ENCODE assay signal across 8 cellular contexts in the genomic region with DNA sequence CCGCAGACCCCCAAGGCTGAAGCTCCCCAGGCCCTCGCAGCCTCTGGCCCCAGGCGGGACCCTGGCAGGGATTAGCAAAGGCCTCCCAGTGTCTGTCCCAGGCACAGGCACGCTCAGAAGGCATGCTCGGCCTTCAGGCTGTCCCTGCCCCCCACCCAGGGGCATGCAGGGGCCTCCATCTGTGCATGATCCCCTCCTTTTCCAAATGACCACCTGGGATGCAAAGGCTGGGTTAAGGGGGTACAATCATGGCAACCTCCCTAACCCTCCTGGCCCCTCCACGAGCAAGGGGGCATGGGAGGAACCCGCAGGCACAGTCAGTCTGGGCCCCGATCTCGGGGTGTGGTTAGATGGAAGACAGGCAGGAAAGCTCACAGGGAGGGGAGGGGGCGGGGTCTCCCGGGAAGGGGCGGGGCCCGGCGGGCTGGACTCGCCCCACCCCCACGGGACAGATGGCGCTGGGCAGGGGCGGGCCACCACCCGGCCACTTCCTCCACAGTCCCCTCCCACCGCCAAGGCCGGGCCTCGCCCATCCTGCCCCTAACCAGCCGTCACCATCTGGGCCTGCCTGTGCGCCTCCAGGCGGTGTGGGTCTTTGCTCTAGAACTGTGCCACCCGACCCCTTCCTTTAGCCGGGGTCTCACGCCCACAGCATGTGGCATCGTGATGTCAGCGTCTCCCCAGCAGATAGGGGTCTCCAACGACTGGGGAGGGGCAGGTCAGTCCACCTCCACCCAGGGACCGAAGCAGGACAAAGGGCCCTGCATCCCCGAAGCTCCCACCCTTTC. TPM values are rescaled to one million over a fixed set of nuclear protein-coding genes. Genes with fewer than 3 reads are reported as not detected.
DNase-seq lines count a peak whose midpoint lies in the region; ATAC-seq and TF ChIP-seq lines count a peak whose summit lies in the region.

No MANE protein-coding gene starts in this region.

- no peak overlapping the region for H3K4me3 ChIP-seq in HEK293 (ENCODE audit: low read depth, low read length)

- peak overlapping the region; percentile 46; the same call in 1 of the 2 replicates for H3K27ac ChIP-seq in HEK293 (ENCODE audit: extremely low read depth, low read depth, low read length)

- H3K4me1 Mint-ChIP-seq in activated CD4-positive, alpha-beta T cell treated with anti-CD3 and anti-CD28 coated beads, Interleukin-2, amount 10 ng/mL, durations not matched to agents 7 days and 5 days = peaks cover 66% of the 10 kb centered on the region

- DNase-seq in ELF-1 (ENCODE audit: low read depth, low spot score) (peak; percentile 88), NCI-H524 treated with DMSO at 0.1 percent for 48 hours (lab: John Stamatoyannopoulos, UW) (peak; percentile 74), dermis microvascular lymphatic vessel endothelial cell (ENCODE audit: low read depth in 2 of 2) (peak; percentile 69 to 88), lung microvascular endothelial cell (ENCODE audit: low read depth in 2 of 2) (peak; percentile 92 to 93)
- DNase-seq in activated CD4-positive, alpha-beta T cell treated with anti-CD3 and anti-CD28 coated beads, Interleukin-2, amount 10 ng/mL, durations not matched to agents 7 days and 5 days = peak; percentile 94
- DNase-seq in stimulated activated CD8-positive, alpha-beta memory T cell treated with anti-CD3 and anti-CD28 coated beads, Interleukin-12 subunit alpha, Interleukin-12 subunit beta, amount 100 ng/mL, for 4 hours (ENCODE audit: low read depth) = peak; percentile 55

- H3K4me1 ChIP-seq in HEK293 (ENCODE audit: control insufficient read depth, insufficient read depth, low read length) = peaks cover 15% of the 10 kb centered on the region

- no peak for TF ChIP-seq CTCF in HEK293 (tag by site-specific recombination; IDR thresholded peaks at IDR 0.05)

- no peaks in the 10 kb centered on the region for H3K36me3 ChIP-seq in HEK293 (ENCODE audit: control insufficient read depth in 2 of 2, insufficient read depth in 1 of 2, low read length in 2 of 2)

- H3K9me3 ChIP-seq in HEK293 (ENCODE audit: control insufficient read depth, insufficient read depth, low read depth, low read length) = no peaks in the 10 kb centered on the region

- H3K27ac Mint-ChIP-seq in activated CD4-positive, alpha-beta T cell treated with anti-CD3 and anti-CD28 coated beads, Interleukin-2, amount 10 ng/mL, durations not matched to agents 7 days and 5 days = peak overlapping the region; percentile 96

- CTCF ChIA-PET in HEK293 (lab: Yijun Ruan, JAX) = interaction anchor here (1.3 to 3.3 kb wide), 2 partner anchors 9 to 17 kb away, joined by 4 to 13 read pairs; no protein-coding TSS in a partner anchor
- CTCF ChIA-PET in activated CD4-positive, alpha-beta T cell treated with anti-CD3 and anti-CD28 coated beads, Interleukin-2, amount 10 ng/mL, durations not matched to agents 7 days and 5 days (lab: Charles Lee) = interaction anchor here (1.4 kb wide), 1 partner anchor 30 kb away, joined by 4 read pairs; the partner anchor contains the start of gene ABHD17A

- H3K27me3 Mint-ChIP-seq in activated CD4-positive, alpha-beta T cell treated with anti-CD3 and anti-CD28 coated beads, Interleukin-2, amount 10 ng/mL, durations not matched to agents 7 days and 5 days = no peaks in the 10 kb centered on the region

- H3K9me3 Mint-ChIP-seq in activated CD4-positive, alpha-beta T cell treated with anti-CD3 and anti-CD28 coated beads, Interleukin-2, amount 10 ng/mL, durations not matched to agents 7 days and 5 days = no peaks in the 10 kb centered on the region

- POLR2A ChIA-PET in HEK293 (lab: Yijun Ruan, JAX) = interaction anchor here (0.6 kb wide), 2 partner anchors 13 to 21 kb away, joined by 3 to 5 read pairs; no protein-coding TSS in a partner anchor
- POLR2A ChIA-PET in activated CD4-positive, alpha-beta T cell treated with anti-CD3 and anti-CD28 coated beads, Interleukin-2, amount 10 ng/mL, durations not matched to agents 7 days and 5 days (lab: Charles Lee) = no interaction called here

- peaks cover 8% of the 10 kb centered on the region for H3K36me3 Mint-ChIP-seq in activated CD4-positive, alpha-beta T cell treated with anti-CD3 and anti-CD28 coated beads, Interleukin-2, amount 10 ng/mL, durations not matched to agents 7 days and 5 days (ENCODE audit: low read depth)

- H3K4me3 Mint-ChIP-seq in activated CD4-positive, alpha-beta T cell treated with anti-CD3 and anti-CD28 coated beads, Interleukin-2, amount 10 ng/mL, durations not matched to agents 7 days and 5 days = peak overlapping the region; percentile 79

- no peak for ATAC-seq in GM19395 (IDR thresholded peaks at IDR 0.05; ENCODE audit: unreplicated experiment)

TF ChIP-seq in HEK293, 187 proteins besides CTCF, POLR2A, EP300 and RAD21 (continues in another document):
- TF ChIP-seq, protein P1, sequence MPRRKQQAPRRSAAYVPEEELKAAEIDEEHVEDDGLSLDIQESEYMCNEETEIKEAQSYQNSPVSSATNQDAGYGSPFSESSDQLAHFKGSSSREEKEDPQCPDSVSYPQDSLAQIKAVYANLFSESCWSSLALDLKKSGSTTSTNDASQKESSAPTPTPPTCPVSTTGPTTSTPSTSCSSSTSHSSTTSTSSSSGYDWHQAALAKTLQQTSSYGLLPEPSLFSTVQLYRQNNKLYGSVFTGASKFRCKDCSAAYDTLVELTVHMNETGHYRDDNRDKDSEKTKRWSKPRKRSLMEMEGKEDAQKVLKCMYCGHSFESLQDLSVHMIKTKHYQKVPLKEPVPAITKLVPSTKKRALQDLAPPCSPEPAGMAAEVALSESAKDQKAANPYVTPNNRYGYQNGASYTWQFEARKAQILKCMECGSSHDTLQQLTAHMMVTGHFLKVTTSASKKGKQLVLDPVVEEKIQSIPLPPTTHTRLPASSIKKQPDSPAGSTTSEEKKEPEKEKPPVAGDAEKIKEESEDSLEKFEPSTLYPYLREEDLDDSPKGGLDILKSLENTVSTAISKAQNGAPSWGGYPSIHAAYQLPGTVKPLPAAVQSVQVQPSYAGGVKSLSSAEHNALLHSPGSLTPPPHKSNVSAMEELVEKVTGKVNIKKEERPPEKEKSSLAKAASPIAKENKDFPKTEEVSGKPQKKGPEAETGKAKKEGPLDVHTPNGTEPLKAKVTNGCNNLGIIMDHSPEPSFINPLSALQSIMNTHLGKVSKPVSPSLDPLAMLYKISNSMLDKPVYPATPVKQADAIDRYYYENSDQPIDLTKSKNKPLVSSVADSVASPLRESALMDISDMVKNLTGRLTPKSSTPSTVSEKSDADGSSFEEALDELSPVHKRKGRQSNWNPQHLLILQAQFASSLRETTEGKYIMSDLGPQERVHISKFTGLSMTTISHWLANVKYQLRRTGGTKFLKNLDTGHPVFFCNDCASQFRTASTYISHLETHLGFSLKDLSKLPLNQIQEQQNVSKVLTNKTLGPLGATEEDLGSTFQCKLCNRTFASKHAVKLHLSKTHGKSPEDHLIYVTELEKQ (tag by site-specific recombination; IDR thresholded peaks at IDR 0.05; ENCODE audit: borderline replicate concordance) = no peak
- TF ChIP-seq ZBTB48 (tag by site-specific recombination; IDR thresholded peaks at IDR 0.05) (peak; percentile 58; the same call in 1 of the 2 replicates), ZBTB1 (tag by site-specific recombination; IDR thresholded peaks at IDR 0.05) (no peak), ZNF776 (tag by site-specific recombination; IDR thresholded peaks at IDR 0.05; ENCODE audit: borderline replicate concordance) (no peak), SALL2 (tag by site-specific recombination; IDR thresholded peaks at IDR 0.05; ENCODE audit: borderline replicate concordance) (no peak), ZNF398 (tag by site-specific recombination; IDR thresholded peaks at IDR 0.05) (no peak), ZNF169 (tag by site-specific recombination; IDR thresholded peaks at IDR 0.05) (no peak)

RNA-seq across cellular contexts. Expression of gene REXO1, which starts 7.0 kb away (rescaled TPM):
- total RNA-seq in activated CD4-positive, alpha-beta T cell treated with anti-CD3 and anti-CD28 coated beads, Interleukin-2, amount 10 ng/mL, durations not matched to agents 7 days and 5 days = 10 to 100 TPM; 44.2 to 54.7 TPM
- total RNA-seq in dermis microvascular lymphatic vessel endothelial cell (3.7 and 8.0 TPM in 2 replicates), lung microvascular endothelial cell (4.4 and 6.9 TPM in 2 replicates)

RNA-seq across cellular contexts. Expression of gene KLF16, which starts 8.1 kb away (rescaled TPM):
- 10 to 100 TPM; 24.0 to 25.5 TPM for total RNA-seq in activated CD4-positive, alpha-beta T cell treated with anti-CD3 and anti-CD28 coated beads, Interleukin-2, amount 10 ng/mL, durations not matched to agents 7 days and 5 days
- total RNA-seq in dermis microvascular lymphatic vessel endothelial cell (3.7 and 6.7 TPM in 2 replicates), lung microvascular endothelial cell (3.7 and 5.6 TPM in 2 replicates)

RNA-seq across cellular contexts. Expression of gene ABHD17A, which starts 30.1 kb away (rescaled TPM):
- 100 to 1,000 TPM; 180 TPM for total RNA-seq in activated CD4-positive, alpha-beta T cell treated with anti-CD3 and anti-CD28 coated beads, Interleukin-2, amount 10 ng/mL, durations not matched to agents 7 days and 5 days
- 70.1 and 93.4 TPM in 2 replicates for total RNA-seq in dermis microvascular lymphatic vessel endothelial cell
- total RNA-seq in lung microvascular endothelial cell = 82.4 and 102 TPM in 2 replicates

RNA-seq across cellular contexts. Expression of gene ATP8B3, which starts 43.2 kb away (rescaled TPM):
- total RNA-seq in activated CD4-positive, alpha-beta T cell treated with anti-CD3 and anti-CD28 coated beads, Interleukin-2, amount 10 ng/mL, durations not matched to agents 7 days and 5 days = 10 to 100 TPM; 22.2 to 28.8 TPM
- 0.76 and 0.90 TPM in 2 replicates for total RNA-seq in dermis microvascular lymphatic vessel endothelial cell
- 0.20 and 0.65 TPM in 2 replicates for total RNA-seq in lung microvascular endothelial cell

RNA-seq across cellular contexts. Expression of gene ADAT3, which starts 50.0 kb away (rescaled TPM):
- total RNA-seq in activated CD4-positive, alpha-beta T cell treated with anti-CD3 and anti-CD28 coated beads, Interleukin-2, amount 10 ng/mL, durations not matched to agents 7 days and 5 days = 10 to 100 TPM; 10.6 to 13.3 TPM
- total RNA-seq in dermis microvascular lymphatic vessel endothelial cell = 1.7 and 3.8 TPM in 2 replicates
- 1.3 and 3.0 TPM in 2 replicates for total RNA-seq in lung microvascular endothelial cell
